In genomic region chr7:38000272-38000671, GRCh38 we compare ENCODE assay signal across 16 cellular contexts.
DNase-seq lines count a peak whose midpoint lies in the region; ATAC-seq, FAIRE-seq and TF ChIP-seq lines count a peak whose summit lies in the region.
"Had no signal": no experiment of that assay in that cellular context is flagged by ENCODE, and none has a peak within 500 bp of the region (broad histone marks: within the 10 kb centered on the region; RNA-seq: fewer than 3 reads in every experiment).

No MANE protein-coding gene starts in this region.

- H3K27me3 ChIP-seq in astrocyte (ENCODE audit: insufficient read depth, low read length) (no peaks in the 10 kb centered on the region), left lung (no peaks in the 10 kb centered on the region), gastrocnemius medialis (no peaks in the 10 kb centered on the region)

- H3K36me3 Mint-ChIP-seq in astrocyte (ENCODE audit: low read depth, unreplicated experiment), result no peaks in the 10 kb centered on the region

- H3K9ac ChIP-seq in astrocyte (ENCODE audit: low read length), result no peak overlapping the region

- H4K20me1 ChIP-seq in astrocyte (ENCODE audit: insufficient read depth, low read length), result no peaks in the 10 kb centered on the region

- H2AFZ ChIP-seq in astrocyte (ENCODE audit: low read depth, low read length), result no peak overlapping the region

- H3K9me3 ChIP-seq in astrocyte (ENCODE audit: insufficient read depth, low read depth, low read length) (no peaks in the 10 kb centered on the region), left lung (no peaks in the 10 kb centered on the region), gastrocnemius medialis (no peaks in the 10 kb centered on the region)

- no peak overlapping the region for H3K4me3 Mint-ChIP-seq in astrocyte (ENCODE audit: unreplicated experiment)
- H3K4me3 Mint-ChIP-seq: activated CD8-positive, alpha-beta T cell treated with anti-CD3 and anti-CD28 coated beads for 36 hours; activated T-helper 1 cell treated with anti-CD3 and anti-CD28 coated beads, Interleukin-12 subunit alpha, Interleukin-12 subunit beta, Interleukin-2, Interleukin-4 antibody, amounts not matched to agents 30 ng/mL and 10 ng/mL and 1 ng/mL, durations not matched to agents 14 hours and 24 hours and 36 hours had no signal

- no peak for TF ChIP-seq POLR2A in gastrocnemius medialis (IDR thresholded peaks at IDR 0.05)

- ATAC-seq in left lung (peak; percentile 83), gastrocnemius medialis (peak; percentile 70), HG03439 (IDR thresholded peaks at IDR 0.05; ENCODE audit: unreplicated experiment) (no peak)
- ATAC-seq: activated CD8-positive, alpha-beta T cell treated with anti-CD3 and anti-CD28 coated beads for 36 hours; PC-3; stimulated activated naive CD8-positive, alpha-beta T cell treated with anti-CD3 and anti-CD28 coated beads, Interleukin-15, Interleukin-2, amounts not matched to agents 100 U/mL and 50 U/mL, for 24 hours had no signal

- TF ChIP-seq CTCF in astrocyte (IDR thresholded peaks at IDR 0.05; ENCODE audit: insufficient read depth, low read depth, low read length), result no peak
- TF ChIP-seq CTCF in left lung (IDR thresholded peaks at IDR 0.05), result no peak
- no peak for TF ChIP-seq CTCF in gastrocnemius medialis (IDR thresholded peaks at IDR 0.05 in 4 of 5, conservative IDR thresholded peaks at IDR 0.05 in 1 of 5)

- H3K27me3 Mint-ChIP-seq in astrocyte (ENCODE audit: low read depth, unreplicated experiment), result no peaks in the 10 kb centered on the region

- peak overlapping the region; percentile 10 for H3K4me2 ChIP-seq in astrocyte (ENCODE audit: low read length)

- H3K4me1 Mint-ChIP-seq in astrocyte (ENCODE audit: low read depth, unreplicated experiment), result peaks cover 18% of the 10 kb centered on the region

- H3K27ac ChIP-seq in astrocyte (ENCODE audit: low read depth, low read length) (no peak overlapping the region), left lung (peak overlapping the region; percentile 57 to 60), gastrocnemius medialis (peak overlapping the region; percentile 32 to 57 (median 48))

- DNase-seq in AG08396 (ENCODE audit: low spot score) (peak; percentile 11), astrocyte (ENCODE audit: low read depth) (peak; percentile 36), left lung (no peak), gastrocnemius medialis (no peak), NK-92 (lab: John Stamatoyannopoulos, UW; ENCODE audit: unreplicated experiment) (no peak), SHP77 (lab: John Stamatoyannopoulos, UW) (no peak)
- DNase-seq in stimulated activated CD4-positive, alpha-beta T cell treated with anti-CD3 and anti-CD28 coated beads, Interleukin-2, amount 100 ng/mL, for 24 hours, result no peak
- DNase-seq: activated CD8-positive, alpha-beta T cell treated with anti-CD3 and anti-CD28 coated beads for 36 hours; cerebellar nuclear complex; head of caudate nucleus; NCI-H2107; nucleus accumbens; PC-3; stimulated activated naive CD8-positive, alpha-beta T cell treated with anti-CD3 and anti-CD28 coated beads, Interleukin-15, Interleukin-2, amounts not matched to agents 100 U/mL and 50 U/mL, for 24 hours had no signal

- H3K4me1 ChIP-seq in astrocyte (ENCODE audit: insufficient read depth, low read length), result peaks cover 3% of the 10 kb centered on the region
- peaks cover 15 to 18% of the 10 kb centered on the region in 2 donors for H3K4me1 ChIP-seq in left lung
- peaks cover 21 to 31% of the 10 kb centered on the region in 2 donors for H3K4me1 ChIP-seq in gastrocnemius medialis

- FAIRE-seq in astrocyte (lab: Jason Lieb, UNC), result no peak

- no peaks in the 10 kb centered on the region for H3K79me2 ChIP-seq in astrocyte (ENCODE audit: insufficient read depth, low read length)

- H3K9me3 Mint-ChIP-seq in astrocyte (ENCODE audit: unreplicated experiment), result peaks cover 2% of the 10 kb centered on the region

- H3K36me3 ChIP-seq in astrocyte (ENCODE audit: insufficient read depth, low read length) (no peaks in the 10 kb centered on the region), left lung (no peaks in the 10 kb centered on the region), gastrocnemius medialis (no peaks in the 10 kb centered on the region)

- intact Hi-C loops in left lung (cut with DNase I) (no loop called here), gastrocnemius medialis (cut with DNase I; ENCODE audit: low total_unique reads) (no loop called here)

- in situ Hi-C loops in gastrocnemius medialis (cut with MboI; ENCODE audit: low sequenced_read_pairs in 4 of 4), result no loop called here

- H3K4me3 ChIP-seq in astrocyte (ENCODE audit: insufficient read depth, low read depth, low read length) (no peak overlapping the region), left lung (no peak overlapping the region), gastrocnemius medialis (no peak overlapping the region)

- no peak overlapping the region for H3K27ac Mint-ChIP-seq in astrocyte (ENCODE audit: unreplicated experiment)
- H3K27ac Mint-ChIP-seq: activated CD8-positive, alpha-beta T cell treated with anti-CD3 and anti-CD28 coated beads for 36 hours; activated T-helper 1 cell treated with anti-CD3 and anti-CD28 coated beads, Interleukin-12 subunit alpha, Interleukin-12 subunit beta, Interleukin-2, Interleukin-4 antibody, amounts not matched to agents 30 ng/mL and 10 ng/mL and 1 ng/mL, durations not matched to agents 14 hours and 24 hours and 36 hours had no signal

Comparison
In these comparisons a context has a peak if more than half of its experiments do, and no peak if none do; other contexts are left out.
1. DNase-seq: peak in AG08396 (single experiment) and astrocyte (single experiment); none in left lung (0 of 2), gastrocnemius medialis (0 of 2), NK-92 (single experiment), SHP77 (0 of 2) and stimulated activated CD4-positive, alpha-beta T cell treated with anti-CD3 and anti-CD28 coated beads, Interleukin-2, amount 100 ng/mL, for 24 hours (0 of 2).